ENCODE assay signal across 20 cellular contexts in the genomic region with DNA sequence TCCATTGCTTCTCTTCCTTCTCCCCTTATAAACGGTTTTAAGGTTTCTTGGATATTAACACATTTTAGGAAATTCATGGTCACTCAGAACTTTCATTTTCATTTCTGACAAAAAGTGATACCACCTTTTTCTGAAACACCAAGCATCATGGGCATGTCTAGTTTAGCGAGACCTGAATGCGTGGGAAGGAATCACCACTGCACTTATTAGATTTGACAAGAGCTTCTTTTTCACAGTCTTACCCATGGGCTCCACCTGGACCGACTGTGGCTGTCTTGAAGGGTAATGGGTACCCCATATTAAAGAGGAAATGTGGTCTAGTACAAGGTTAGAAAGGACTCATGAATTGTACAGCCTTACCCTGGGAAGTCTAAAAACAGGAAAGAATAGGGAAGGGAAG.
"Had no signal": no experiment of that assay in that cellular context is flagged by ENCODE, and none has a peak within 500 bp of the region (broad histone marks: within the 10 kb centered on the region; RNA-seq: fewer than 3 reads in every experiment).

No MANE protein-coding gene starts in this region.

- H3K36me3 ChIP-seq: esophagus muscularis mucosa, gastroesophageal sphincter, heart left ventricle, spleen, WERI-Rb-1 had no signal

- FAIRE-seq: endothelial cell of umbilical vein, kidney had no signal

- H3K4me3 ChIP-seq: esophagus muscularis mucosa, gastroesophageal sphincter, heart left ventricle, lung, spleen had no signal

- H3K27me3 ChIP-seq: esophagus muscularis mucosa, heart left ventricle, spleen had no signal

- H3K9me3 ChIP-seq: esophagus muscularis mucosa had no signal

- H3K4me1 ChIP-seq: esophagus muscularis mucosa, gastroesophageal sphincter, spleen had no signal

- DNase-seq: activated CD4-positive, alpha-beta T cell treated with anti-CD3 and anti-CD28 coated beads for 1 hour; activated naive CD4-positive, alpha-beta T cell; activated naive CD8-positive, alpha-beta T cell treated with anti-CD3 and anti-CD28 coated beads for 36 hours; amniotic stem cell; dermis blood vessel endothelial cell; effector memory CD4-positive, alpha-beta T cell; heart left ventricle; kidney; nephron progenitor cell; occipital lobe; retina; spleen; stimulated activated CD4-positive, alpha-beta T cell treated with anti-CD3 and anti-CD28 coated beads, Interleukin-4, amount 100 ng/mL, for 4 hours; stimulated activated naive B cell treated with anti-CD40 and anti-IgM and Interleukin-4, amounts not matched to agents 10 μg/mL and 1 μg/mL and 100 μg/mL, for 72 hours; WERI-Rb-1 had no signal

- ATAC-seq: gastroesophageal sphincter; heart left ventricle; left lobe of liver; stimulated activated naive B cell treated with anti-CD40 and anti-IgM and Interleukin-4, amounts not matched to agents 10 μg/mL and 1 μg/mL and 100 μg/mL, for 72 hours had no signal

- H3K27ac ChIP-seq: esophagus muscularis mucosa, gastroesophageal sphincter, heart left ventricle, spleen, WERI-Rb-1 had no signal
